ENCODE assay signal across 29 cellular contexts in genomic region chr5:11963227-11963626, GRCh38. TPM values are rescaled to one million over a fixed set of nuclear protein-coding genes. Genes with fewer than 3 reads are reported as not detected.
"Had no signal": no experiment of that assay in that cellular context is flagged by ENCODE, and none has a peak within 500 bp of the region (broad histone marks: within the 10 kb centered on the region; RNA-seq: fewer than 3 reads in every experiment).

No MANE protein-coding gene starts in this region.

- DNase-seq: naive thymus-derived CD8-positive, alpha-beta T cell; nephron progenitor cell; nucleus accumbens; pancreas; posterior cingulate gyrus; psoas muscle; right cardiac atrium; spleen; stimulated activated CD4-positive, alpha-beta T cell treated with anti-CD3 and anti-CD28 coated beads, Interleukin-12 subunit alpha, Interleukin-12 subunit beta, amount 100 ng/mL, for 4 hours; stimulated activated CD4-positive, alpha-beta T cell treated with anti-CD3 and anti-CD28 coated beads, Interleukin-1b, Interleukin-23, amount 100 ng/mL, for 48 hours; stimulated activated CD4-positive, alpha-beta T cell treated with anti-CD3 and anti-CD28 coated beads, Interleukin-4, amount 100 ng/mL, for 1 hour; stimulated activated CD4-positive, alpha-beta T cell treated with anti-CD3 and anti-CD28 coated beads, Interleukin-4, amount 100 ng/mL, for 4 hours; stimulated activated CD8-positive, alpha-beta memory T cell treated with anti-CD3 and anti-CD28 coated beads, Interleukin-4, amount 100 ng/mL, for 48 hours; stimulated activated naive CD4-positive, alpha-beta T cell; stimulated activated naive CD8-positive, alpha-beta T cell treated with anti-CD3 and anti-CD28 coated beads, Interleukin-15, amount 100 ng/mL, for 72 hours; stimulated activated naive CD8-positive, alpha-beta T cell treated with anti-CD3 and anti-CD28 coated beads, Interleukin-15, Interleukin-2, amounts not matched to agents 100 U/mL and 50 U/mL, for 24 hours; substantia nigra; testis; tibial artery; transverse colon; upper lobe of right lung; uterus had no signal

- H3K9me3 ChIP-seq: neutrophil, pancreas, psoas muscle, suprapubic skin, testis, tibial artery, transverse colon, upper lobe of right lung, uterus had no signal

- H3K4me1 ChIP-seq: pancreas, psoas muscle, spleen, suprapubic skin, testis, tibial artery, transverse colon, upper lobe of right lung, uterus had no signal

- H3K4me3 ChIP-seq: pancreas, psoas muscle, skin epidermis, smooth muscle cell, spleen, suprapubic skin, testis, tibial artery, transverse colon, upper lobe of right lung, uterus had no signal

- FAIRE-seq: pancreas had no signal

- ATAC-seq: naive thymus-derived CD8-positive, alpha-beta T cell; natural killer cell treated with Interleukin-12 subunit alpha and Interleukin-12 subunit beta and Interleukin-15 and Interleukin-18, amount 100 ng/mL, for 72 hours; pancreas; psoas muscle; right cardiac atrium; sciatic nerve; stimulated activated memory B cell treated with anti-CD40 and anti-IgM and Interleukin-4, amounts not matched to agents 10 μg/mL and 1 μg/mL and 100 μg/mL, for 72 hours; stimulated activated naive CD8-positive, alpha-beta T cell treated with anti-CD3 and anti-CD28 coated beads, Interleukin-15, amount 100 ng/mL, for 72 hours; stimulated activated naive CD8-positive, alpha-beta T cell treated with anti-CD3 and anti-CD28 coated beads, Interleukin-15, Interleukin-2, amounts not matched to agents 100 U/mL and 50 U/mL, for 24 hours; upper lobe of right lung had no signal

- H3K27ac ChIP-seq: neutrophil, pancreas, psoas muscle, skin epidermis, spleen, suprapubic skin, testis, tibial artery, transverse colon, upper lobe of right lung, uterus had no signal

- H3K4me2 ChIP-seq: smooth muscle cell had no signal

RNA-seq across cellular contexts. Expression of gene CTNND2, which starts 59.0 kb away (rescaled TPM):
- polyA plus RNA-seq: naive thymus-derived CD8-positive, alpha-beta T cell had no signal
